8 cellular contexts compared by ENCODE assay signal in genomic region chr2:218271487-218271797, GRCh38. TPM values are rescaled to one million over a fixed set of nuclear protein-coding genes. Genes with fewer than 3 reads are reported as not detected.
DNase-seq lines count a peak whose midpoint lies in the region; ATAC-seq and TF ChIP-seq lines count a peak whose summit lies in the region.

No MANE protein-coding gene starts in this region.

- peaks cover 27% of the 10 kb centered on the region for H3K36me3 Mint-ChIP-seq in CD4-positive, CD25-positive, alpha-beta regulatory T cell
- peaks cover 45% of the 10 kb centered on the region for H3K36me3 Mint-ChIP-seq in endothelial cell (ENCODE audit: low read depth, unreplicated experiment)

- peak overlapping the region; percentile 70 to 93 (median 90) for H3K4me3 Mint-ChIP-seq in CD4-positive, CD25-positive, alpha-beta regulatory T cell
- peak overlapping the region; percentile 90 for H3K4me3 Mint-ChIP-seq in endothelial cell (ENCODE audit: unreplicated experiment)

- no peak overlapping the region for H2AFZ ChIP-seq in OCI-LY1 (ENCODE audit: low read length)

- H3K9me3 Mint-ChIP-seq in CD4-positive, CD25-positive, alpha-beta regulatory T cell = no peaks in the 10 kb centered on the region
- no peaks in the 10 kb centered on the region for H3K9me3 Mint-ChIP-seq in endothelial cell (ENCODE audit: unreplicated experiment)

- peak overlapping the region; percentile 87 for H3K9ac ChIP-seq in OCI-LY1 (ENCODE audit: low read length)

- H3K4me1 Mint-ChIP-seq in CD4-positive, CD25-positive, alpha-beta regulatory T cell = peaks cover 4 to 53% (median 42%) of the 10 kb centered on the region in 4 donors
- peaks cover 27% of the 10 kb centered on the region for H3K4me1 Mint-ChIP-seq in endothelial cell (ENCODE audit: unreplicated experiment)

- no peaks in the 10 kb centered on the region for H3K9me3 ChIP-seq in CD4-positive, CD25-positive, alpha-beta regulatory T cell (ENCODE audit: control insufficient read depth in 2 of 2, low read length in 2 of 2)
- H3K9me3 ChIP-seq in OCI-LY1 (ENCODE audit: low read length) (no peaks in the 10 kb centered on the region), neutrophil (no peaks in the 10 kb centered on the region)

- H3K4me3 ChIP-seq in CD4-positive, CD25-positive, alpha-beta regulatory T cell (ENCODE audit: low read depth, low read length) = peak overlapping the region; percentile 0
- H3K4me3 ChIP-seq in OCI-LY1 (ENCODE audit: low read depth, low read length, poor library complexity, severe bottlenecking) = peak overlapping the region; percentile 87
- no peak overlapping the region for H3K4me3 ChIP-seq in neutrophil (ENCODE audit: low read depth in 1 of 2, low read length in 1 of 2)

- H3K27me3 ChIP-seq in CD4-positive, CD25-positive, alpha-beta regulatory T cell (ENCODE audit: control insufficient read depth, insufficient read depth, low read length) = no peaks in the 10 kb centered on the region
- H3K27me3 ChIP-seq in OCI-LY1 (ENCODE audit: insufficient read depth, low read length) (no peaks in the 10 kb centered on the region), neutrophil (no peaks in the 10 kb centered on the region)

- TF ChIP-seq CTCF in OCI-LY1 (IDR thresholded peaks at IDR 0.05; ENCODE audit: low read length) = no peak
- no peak for TF ChIP-seq CTCF in endothelial cell (IDR thresholded peaks at IDR 0.05; ENCODE audit: unreplicated experiment)
- TF ChIP-seq CTCF in neutrophil (IDR thresholded peaks at IDR 0.05) = no peak

- H4K20me1 ChIP-seq in OCI-LY1 (ENCODE audit: insufficient read depth, low read length) = no peaks in the 10 kb centered on the region

- no peaks in the 10 kb centered on the region for H3F3A ChIP-seq in OCI-LY1 (ENCODE audit: insufficient read depth, low read length)

- no peak for DNase-seq in CD4-positive, CD25-positive, alpha-beta regulatory T cell
- DNase-seq in endothelial cell (ENCODE audit: low spot score) (no peak), NK-92 (lab: John Stamatoyannopoulos, UW; ENCODE audit: unreplicated experiment) (no peak), dedifferentiated amniotic fluid mesenchymal stem cell (ENCODE audit: extremely low spot score) (no peak)

- no peak for ATAC-seq in CD4-positive, CD25-positive, alpha-beta regulatory T cell (ENCODE audit: low read depth in 2 of 2)
- no peak for ATAC-seq in HG03520 (IDR thresholded peaks at IDR 0.05; ENCODE audit: unreplicated experiment)
- ATAC-seq in GM19463 (IDR thresholded peaks at IDR 0.05; ENCODE audit: unreplicated experiment) = no peak

- peaks cover 43% of the 10 kb centered on the region for H3K4me1 ChIP-seq in CD4-positive, CD25-positive, alpha-beta regulatory T cell (ENCODE audit: control insufficient read depth, insufficient read depth, low read length, poor library complexity, severe bottlenecking)
- H3K4me1 ChIP-seq in OCI-LY1 (ENCODE audit: insufficient read depth, low read length, severe bottlenecking) (peaks cover 30% of the 10 kb centered on the region), neutrophil (ENCODE audit: control insufficient read depth in 1 of 2, insufficient read depth in 1 of 2, low read depth in 1 of 2, low read length in 1 of 2) (peaks cover 48 to 49% of the 10 kb centered on the region in 2 experiments)

- H3K36me3 ChIP-seq in CD4-positive, CD25-positive, alpha-beta regulatory T cell (ENCODE audit: control insufficient read depth, insufficient read depth, low read length) = peaks cover 48% of the 10 kb centered on the region
- H3K36me3 ChIP-seq in OCI-LY1 (ENCODE audit: insufficient read depth, low read length) (peaks cover 41% of the 10 kb centered on the region; the same call in 1 of the 2 replicates), neutrophil (peaks cover 32% of the 10 kb centered on the region)

- peak overlapping the region; percentile 80 for H3K4me2 ChIP-seq in OCI-LY1 (ENCODE audit: low read length)

- H3K27ac ChIP-seq in CD4-positive, CD25-positive, alpha-beta regulatory T cell (ENCODE audit: insufficient read depth, low read length, poor library complexity, severe bottlenecking) = peak overlapping the region; percentile 26
- H3K27ac ChIP-seq in OCI-LY1 (ENCODE audit: low read depth, low read length, poor library complexity, severe bottlenecking) (peak overlapping the region; percentile 17), neutrophil (peak overlapping the region; percentile 79)

- H3K9me2 ChIP-seq in OCI-LY1 (ENCODE audit: low read depth, low read length) = no peaks in the 10 kb centered on the region

- no peaks in the 10 kb centered on the region for H3K27me3 Mint-ChIP-seq in CD4-positive, CD25-positive, alpha-beta regulatory T cell
- peaks cover 13% of the 10 kb centered on the region for H3K27me3 Mint-ChIP-seq in endothelial cell (ENCODE audit: unreplicated experiment)

- peak overlapping the region in 2 of 3 donors; percentile 82 to 90 for H3K27ac Mint-ChIP-seq in CD4-positive, CD25-positive, alpha-beta regulatory T cell
- H3K27ac Mint-ChIP-seq in endothelial cell (ENCODE audit: unreplicated experiment) = no peak overlapping the region

- H3K79me2 ChIP-seq in OCI-LY1 (ENCODE audit: insufficient read depth, low read length) = 0 out of 2 replicates have a peak, but pooled peaks cover 2% of the 10 kb centered on the region

RNA-seq across cellular contexts. Expression of gene PNKD, which starts 1.1 kb away (rescaled TPM):
- total RNA-seq in CD4-positive, CD25-positive, alpha-beta regulatory T cell = 21.9 TPM
- 100 to 1,000 TPM in 1 of 4 donors, 10 to 100 TPM in 3; 96.2 to 107 (median 98.8) TPM for polyA plus RNA-seq in CD4-positive, CD25-positive, alpha-beta regulatory T cell
- 31.7 TPM for total RNA-seq in endothelial cell (ENCODE audit: unreplicated experiment)

RNA-seq across cellular contexts. Expression of gene AAMP, which starts 1.5 kb away (rescaled TPM):
- 55.8 TPM for total RNA-seq in CD4-positive, CD25-positive, alpha-beta regulatory T cell
- 10 to 100 TPM; 84.8 to 92.2 (median 87.8) TPM for polyA plus RNA-seq in CD4-positive, CD25-positive, alpha-beta regulatory T cell
- 67.6 TPM for total RNA-seq in endothelial cell (ENCODE audit: unreplicated experiment)

RNA-seq across cellular contexts. Expression of gene GPBAR1, which starts 10.6 kb away (rescaled TPM):
- total RNA-seq in CD4-positive, CD25-positive, alpha-beta regulatory T cell = 1.2 TPM
- not detected for polyA plus RNA-seq in CD4-positive, CD25-positive, alpha-beta regulatory T cell
- total RNA-seq in endothelial cell (ENCODE audit: unreplicated experiment) = 0.77 TPM

RNA-seq across cellular contexts. Expression of gene TMBIM1, which starts 20.9 kb away (rescaled TPM):
- 96.4 TPM for total RNA-seq in CD4-positive, CD25-positive, alpha-beta regulatory T cell
- 100 to 1,000 TPM; 161 to 180 (median 162) TPM for polyA plus RNA-seq in CD4-positive, CD25-positive, alpha-beta regulatory T cell
- 78.5 TPM for total RNA-seq in endothelial cell (ENCODE audit: unreplicated experiment)

RNA-seq across cellular contexts. Expression of gene ARPC2, which starts 54.5 kb away (rescaled TPM):
- total RNA-seq in CD4-positive, CD25-positive, alpha-beta regulatory T cell = 540 TPM
- 1,000 to 10,000 TPM in 2 of 4 donors, 100 to 1,000 TPM in 2; 741 to 1,050 (median 910) TPM for polyA plus RNA-seq in CD4-positive, CD25-positive, alpha-beta regulatory T cell
- 468 TPM for total RNA-seq in endothelial cell (ENCODE audit: unreplicated experiment)

Comparison
In these comparisons a context has a peak if more than half of its experiments do, and no peak if none do; other contexts are left out.
1. H3K27ac ChIP-seq: peak in every context shown above with its lines; median percentile 79 in neutrophil; 26 in CD4-positive, CD25-positive, alpha-beta regulatory T cell; 17 in OCI-LY1.
2. H3K4me3 ChIP-seq: peak in CD4-positive, CD25-positive, alpha-beta regulatory T cell (single experiment) and OCI-LY1 (single experiment); none in neutrophil (0 of 2).